Comparison of ENCODE assay signal across 21 cellular contexts in the genomic region with DNA sequence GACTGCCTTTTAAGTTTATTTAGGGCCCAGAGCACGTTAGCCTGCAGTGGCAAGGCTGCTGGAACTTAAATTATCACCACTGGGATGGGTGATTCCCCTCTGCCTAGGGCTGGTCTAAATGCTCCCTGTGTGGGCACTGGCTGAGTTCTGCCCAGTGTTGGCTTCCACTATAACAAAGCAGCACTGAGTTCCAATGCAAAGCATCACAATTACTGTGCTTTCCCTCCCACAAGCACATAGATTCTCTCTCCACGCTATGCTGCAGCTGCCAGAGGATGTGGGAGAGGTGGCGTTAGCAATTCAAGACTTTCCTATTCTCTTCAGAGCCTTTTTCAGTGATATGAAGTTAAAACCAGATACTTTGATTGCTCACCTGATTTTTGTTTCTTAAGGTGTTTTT.
DNase-seq lines count a peak whose midpoint lies in the region; ATAC-seq and TF ChIP-seq lines count a peak whose summit lies in the region.
"Had no signal": no experiment of that assay in that cellular context is flagged by ENCODE, and none has a peak within 500 bp of the region (broad histone marks: within the 10 kb centered on the region; RNA-seq: fewer than 3 reads in every experiment).

No MANE protein-coding gene starts in this region.

- H3K36me3 ChIP-seq in DND-41 (ENCODE audit: insufficient read depth, low read length) (no peaks in the 10 kb centered on the region), Loucy (ENCODE audit: insufficient read depth, low read length) (no peaks in the 10 kb centered on the region)

- H3K27me3 ChIP-seq in DND-41 (ENCODE audit: insufficient read depth, low read length, poor library complexity) = no peaks in the 10 kb centered on the region
- no peaks in the 10 kb centered on the region for H3K27me3 ChIP-seq in Loucy (ENCODE audit: insufficient read depth, low read length, poor library complexity, severe bottlenecking)

- H3K27ac ChIP-seq in DND-41 (ENCODE audit: low read length) (peak overlapping the region; percentile 57; the same call in 1 of the 2 replicates), temporal lobe (ENCODE audit: low read depth, low read length) (peak overlapping the region; percentile 30)
- H3K27ac ChIP-seq: A549 had no signal

- H3K4me2 ChIP-seq in DND-41 (ENCODE audit: insufficient read depth, low read length) (no peak overlapping the region), Loucy (ENCODE audit: low read depth, low read length, poor library complexity, severe bottlenecking) (peak overlapping the region; percentile 36)
- H3K4me2 ChIP-seq: A549 had no signal

- H3F3A ChIP-seq in Loucy (ENCODE audit: low read depth) = peaks cover 6% of the 10 kb centered on the region

- H2AFZ ChIP-seq in DND-41 (ENCODE audit: low read depth, low read length) = no peak overlapping the region
- no peak overlapping the region for H2AFZ ChIP-seq in Loucy (ENCODE audit: low read length)

- no peaks in the 10 kb centered on the region for H3K79me2 ChIP-seq in DND-41 (ENCODE audit: insufficient read depth, low read length)
- H3K79me2 ChIP-seq in Loucy (ENCODE audit: insufficient read depth, low read length) = no peaks in the 10 kb centered on the region

- H4K20me1 ChIP-seq in DND-41 (ENCODE audit: insufficient read depth, low read length) (no peaks in the 10 kb centered on the region), Loucy (ENCODE audit: insufficient read depth, low read length, poor library complexity, severe bottlenecking) (no peaks in the 10 kb centered on the region)

- DNase-seq in DND-41 = no peak
- DNase-seq in inferior parietal cortex (ENCODE audit: extremely low spot score) = peak; percentile 14
- DNase-seq in HCEC 1CT = no peak
- DNase-seq in HuH-7 (ENCODE audit: low spot score) = no peak
- DNase-seq: 8988T; ACHN; AML-193; C1 segment of cervical spinal cord; Calu3; CD4-positive, alpha-beta memory T cell; COR-L47; DMS53; DMS79 treated with DMSO at 0.1 percent for 48 hours; GDM1; H7 had no signal

- TF ChIP-seq CTCF in DND-41 (IDR thresholded peaks at IDR 0.05; ENCODE audit: borderline replicate concordance, extremely low read depth, low read length, poor library complexity, severe bottlenecking) = no peak
- TF ChIP-seq CTCF in Loucy (conservative IDR thresholded peaks at IDR 0.05; ENCODE audit: low read length) = no peak

- H3K9me3 ChIP-seq in DND-41 (ENCODE audit: insufficient read depth, low read length, severe bottlenecking) = peaks cover 5% of the 10 kb centered on the region
- peaks cover 16% of the 10 kb centered on the region; the same call in 1 of the 2 replicates for H3K9me3 ChIP-seq in Loucy (ENCODE audit: insufficient read depth, low read depth, low read length)
- H3K9me3 ChIP-seq: A549 had no signal

- no peaks in the 10 kb centered on the region for H3K9me2 ChIP-seq in Loucy (replicated peaks; ENCODE audit: low read depth, low read length)

- ATAC-seq in DND-41 (ENCODE audit: insufficient read depth, low read depth) (no peak), GM21423 (IDR thresholded peaks at IDR 0.05; ENCODE audit: unreplicated experiment) (no peak)
- ATAC-seq: A549, GM12878, HCT116 had no signal

- H3K4me1 ChIP-seq in DND-41 (ENCODE audit: insufficient read depth, low read length) (peaks cover 19% of the 10 kb centered on the region), Loucy (ENCODE audit: insufficient read depth, low read length, poor library complexity, severe bottlenecking) (peaks cover 34% of the 10 kb centered on the region)
- H3K4me1 ChIP-seq: A549 had no signal

- H3K4me3 ChIP-seq in DND-41 (ENCODE audit: low read depth in 1 of 2, low read length in 2 of 2) (no peak overlapping the region), Loucy (ENCODE audit: low read length, poor library complexity, severe bottlenecking) (no peak overlapping the region)
- H3K4me3 ChIP-seq: A549, GM12878 had no signal

- H3K9ac ChIP-seq in DND-41 (ENCODE audit: low read depth, low read length) = no peak overlapping the region
- no peak overlapping the region for H3K9ac ChIP-seq in Loucy (ENCODE audit: low read depth, low read length, poor library complexity, severe bottlenecking)
